ENCODE assay signal across 1 cellular context in genomic region chr10:98445200-98445812, GRCh38.
TF ChIP-seq lines count a peak whose summit lies in the region.

No MANE protein-coding gene starts in this region.

TF ChIP-seq in WTC11, 78 proteins besides CTCF, POLR2A, EP300 and RAD21 (continued from another document):
- TF ChIP-seq FOXP4 (CRISPR knock-in tag; IDR thresholded peaks at IDR 0.05), result no peak
- no peak for TF ChIP-seq ZNF512 (CRISPR knock-in tag; IDR thresholded peaks at IDR 0.05; ENCODE audit: borderline replicate concordance)
- TF ChIP-seq USF1 (CRISPR knock-in tag; IDR thresholded peaks at IDR 0.05), result no peak
- no peak for TF ChIP-seq NR1H2 (CRISPR knock-in tag; IDR thresholded peaks at IDR 0.05)
- no peak for TF ChIP-seq ZNF281 (CRISPR knock-in tag; IDR thresholded peaks at IDR 0.05)
- no peak for TF ChIP-seq ETV6 (CRISPR knock-in tag; IDR thresholded peaks at IDR 0.05)
- no peak for TF ChIP-seq ZNF317 (CRISPR knock-in tag; IDR thresholded peaks at IDR 0.05; ENCODE audit: borderline replicate concordance, low read depth)
- no peak for TF ChIP-seq OVOL2 (CRISPR knock-in tag; IDR thresholded peaks at IDR 0.05; ENCODE audit: borderline replicate concordance)
- TF ChIP-seq IRF1 (CRISPR knock-in tag; IDR thresholded peaks at IDR 0.05), result no peak
